In the genomic region with DNA sequence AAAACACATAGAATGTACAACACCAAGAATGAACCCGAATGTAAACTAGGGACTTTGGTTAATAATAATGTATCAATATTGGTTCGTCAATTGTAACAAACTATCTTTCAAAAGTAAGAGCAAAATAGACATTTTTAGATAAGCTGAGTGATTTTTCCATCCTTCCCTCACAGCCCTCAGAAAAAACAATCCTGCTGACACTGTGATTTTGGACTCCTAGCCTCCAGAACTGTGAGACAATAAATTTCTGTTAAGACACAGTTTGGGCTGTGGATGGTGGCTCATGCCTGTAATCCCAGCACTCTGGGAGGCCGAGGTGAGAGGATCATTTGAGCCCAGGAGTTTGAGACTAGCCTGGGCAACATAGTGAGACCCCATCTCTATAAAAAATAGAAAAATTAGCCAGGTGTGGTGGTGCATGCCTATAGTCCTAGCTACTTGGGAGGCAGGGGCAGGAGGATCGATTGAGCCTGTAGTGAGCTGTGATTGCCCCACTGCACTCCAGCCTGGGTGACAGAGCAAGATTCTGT, we compare ENCODE assay signal across 1 cellular context. TPM values are rescaled to one million over a fixed set of nuclear protein-coding genes. Genes with fewer than 3 reads are reported as not detected.
"Had no signal": no experiment of that assay in that cellular context is flagged by ENCODE, and none has a peak within 500 bp of the region (broad histone marks: within the 10 kb centered on the region; RNA-seq: fewer than 3 reads in every experiment).

No MANE protein-coding gene starts in this region.

RNA-seq across cellular contexts. Expression of a gene that starts 55.2 kb away (rescaled TPM):
- total RNA-seq: cardiac septum had no signal
